In the genomic region with DNA sequence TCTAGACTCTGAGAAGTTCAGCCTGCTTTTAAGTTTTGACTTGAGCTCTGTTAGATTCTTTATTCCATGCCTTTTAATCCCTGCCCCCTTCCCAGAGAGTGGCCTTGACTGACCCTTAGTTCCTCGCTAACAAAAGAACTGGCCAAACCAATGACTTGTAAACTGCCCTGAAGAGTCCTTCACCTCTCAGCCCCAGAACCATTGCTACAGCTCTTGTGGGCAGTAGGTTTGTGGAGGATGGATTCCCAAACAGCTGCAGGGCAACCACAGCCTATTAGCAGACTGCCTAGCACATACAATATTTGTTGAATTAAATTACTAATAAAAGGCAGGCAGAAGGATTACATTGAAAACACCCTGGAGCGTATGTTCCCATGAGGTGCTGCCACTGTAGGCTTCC, we compare ENCODE assay signal across 21 cellular contexts.
"Had no signal": no experiment of that assay in that cellular context is flagged by ENCODE, and none has a peak within 500 bp of the region (broad histone marks: within the 10 kb centered on the region; RNA-seq: fewer than 3 reads in every experiment).

No MANE protein-coding gene starts in this region.

- H3K4me2 ChIP-seq: hepatocyte had no signal

- H3K4me3 ChIP-seq: colonic mucosa, esophagus muscularis mucosa, gastroesophageal sphincter, heart left ventricle, hepatocyte, left lung, lower lobe of right lung, mucosa of descending colon had no signal

- H3K36me3 ChIP-seq: colonic mucosa, esophagus muscularis mucosa, gastroesophageal sphincter, heart left ventricle, left lung, lower lobe of right lung had no signal

- H3K79me2 ChIP-seq: hepatocyte had no signal

- H3K9me3 ChIP-seq: colonic mucosa, esophagus muscularis mucosa, gastroesophageal sphincter, left lung, lower lobe of right lung, mucosa of descending colon had no signal

- ATAC-seq: effector memory CD8-positive, alpha-beta T cell; foreskin keratinocyte; gastroesophageal sphincter; heart left ventricle; left lung; left ventricle myocardium superior; lower lobe of right lung; mucosa of descending colon had no signal

- H3K27ac ChIP-seq: colonic mucosa, esophagus muscularis mucosa, foreskin keratinocyte, gastroesophageal sphincter, heart left ventricle, hepatocyte, left lung, lower lobe of right lung had no signal

- H3K4me1 ChIP-seq: colonic mucosa, esophagus muscularis mucosa, foreskin keratinocyte, gastroesophageal sphincter, heart left ventricle, left lung, lower lobe of right lung had no signal

- H3K27me3 ChIP-seq: colonic mucosa, esophagus muscularis mucosa, gastroesophageal sphincter, heart left ventricle, hepatocyte, left lung had no signal

- H2AFZ ChIP-seq: hepatocyte had no signal

- DNase-seq: colonic mucosa; cortex of kidney; effector CD8-positive, alpha-beta T cell; effector memory CD8-positive, alpha-beta T cell; endodermal cell; foreskin keratinocyte; heart left ventricle; hypothalamus; immature natural killer cell; islet precursor cell; kidney; kidney glomerular epithelial cell; left lung; left ventricle myocardium superior; lower lobe of right lung; mesenchymal stem cell; mucosa of descending colon; naive B cell had no signal
